In genomic region chr10:14873090-14873760, GRCh38 we compare ENCODE assay signal across 13 cellular contexts. TPM values are rescaled to one million over a fixed set of nuclear protein-coding genes. Genes with fewer than 3 reads are reported as not detected.
DNase-seq lines count a peak whose midpoint lies in the region; ATAC-seq, FAIRE-seq and TF ChIP-seq lines count a peak whose summit lies in the region.
"Had no signal": no experiment of that assay in that cellular context is flagged by ENCODE, and none has a peak within 500 bp of the region (broad histone marks: within the 10 kb centered on the region; RNA-seq: fewer than 3 reads in every experiment).

No MANE protein-coding gene starts in this region.

- ATAC-seq in GM19395 (IDR thresholded peaks at IDR 0.05; ENCODE audit: unreplicated experiment) = peak; percentile 59
- peak; percentile 47 for ATAC-seq in HG03342 (IDR thresholded peaks at IDR 0.05; ENCODE audit: unreplicated experiment)
- no peak for ATAC-seq in upper lobe of left lung (ENCODE audit: low FRiP score in 2 of 2)
- no peak for ATAC-seq in HG03045 (IDR thresholded peaks at IDR 0.05; ENCODE audit: unreplicated experiment)
- ATAC-seq: activated CD8-positive, alpha-beta memory T cell treated with anti-CD3 and anti-CD28 coated beads, Interleukin-2, amount 10 ng/mL, durations not matched to agents 7 days and 5 days; body of pancreas had no signal

- H3K27ac ChIP-seq in upper lobe of left lung (no peak overlapping the region), esophagus squamous epithelium (no peak overlapping the region)
- H3K27ac ChIP-seq: body of pancreas, stomach had no signal

- 64 to 69% methylated on average over 2 of the region's 2 CpGs for whole genome bisulfite sequencing in upper lobe of left lung, 2 donors
- 41 to 53% methylated on average over 2 of the region's 2 CpGs for WGBS in esophagus squamous epithelium, 2 donors

- FAIRE-seq in bronchial epithelial cell (lab: Jason Lieb, UNC) = no peak

- TF ChIP-seq EP300 in upper lobe of left lung (IDR thresholded peaks at IDR 0.05) = no peak

- TF ChIP-seq POLR2A in upper lobe of left lung (IDR thresholded peaks at IDR 0.05) (no peak), esophagus squamous epithelium (IDR thresholded peaks at IDR 0.05) (no peak)

- H3K27me3 ChIP-seq in bronchial epithelial cell (ENCODE audit: control insufficient read depth, insufficient read depth, low read length) (no peaks in the 10 kb centered on the region), upper lobe of left lung (no peaks in the 10 kb centered on the region), esophagus squamous epithelium (no peaks in the 10 kb centered on the region)
- H3K27me3 ChIP-seq: body of pancreas, stomach had no signal

- no peaks in the 10 kb centered on the region for H3K9me3 ChIP-seq in upper lobe of left lung
- no peaks in the 10 kb centered on the region for H3K9me3 ChIP-seq in esophagus squamous epithelium
- H3K9me3 ChIP-seq: body of pancreas, stomach had no signal

- in situ Hi-C loops in ACHN (cut with HindIII; ENCODE audit: low pct_ligation_motif_present, low pct_unique_long_range_greater_than_20kb, low sequenced_read_pairs) = no loop called here

- DNase-seq in ACHN = peak; percentile 25
- DNase-seq in bronchial epithelial cell (ENCODE audit: low read depth) = peak; percentile 57
- DNase-seq in SIG-M5 (lab: John Stamatoyannopoulos, UW) = no peak
- no peak for DNase-seq in upper lobe of left lung
- DNase-seq in esophagus squamous epithelium (lab: John Stamatoyannopoulos, UW) = no peak
- DNase-seq: activated CD8-positive, alpha-beta memory T cell treated with anti-CD3 and anti-CD28 coated beads, Interleukin-2, amount 10 ng/mL, durations not matched to agents 7 days and 5 days; body of pancreas; GDM1; NCI-H2171; stomach had no signal

- H3K4me3 ChIP-seq in bronchial epithelial cell (ENCODE audit: low read depth, low read length) (no peak overlapping the region), upper lobe of left lung (no peak overlapping the region), esophagus squamous epithelium (no peak overlapping the region)
- H3K4me3 ChIP-seq: body of pancreas, stomach had no signal

- intact Hi-C loops in esophagus squamous epithelium (cut with DNase I) = loop anchor here (10.0 kb wide), 1 partner anchor 82 kb away; the partner anchor contains the start of genes DCLRE1C and MEIG1

- H3K36me3 ChIP-seq in bronchial epithelial cell (ENCODE audit: control insufficient read depth, insufficient read depth, low read length) = no peaks in the 10 kb centered on the region
- peaks cover 6 to 18% (median 14%) of the 10 kb centered on the region in 4 donors for H3K36me3 ChIP-seq in upper lobe of left lung
- H3K36me3 ChIP-seq in esophagus squamous epithelium = peaks cover 0 to 33% (median 9%) of the 10 kb centered on the region in 3 donors

- TF ChIP-seq CTCF in bronchial epithelial cell (IDR thresholded peaks at IDR 0.05; ENCODE audit: insufficient read depth, low read length, severe bottlenecking) (no peak), upper lobe of left lung (IDR thresholded peaks at IDR 0.05) (no peak), esophagus squamous epithelium (IDR thresholded peaks at IDR 0.05) (no peak)

- H3K4me1 ChIP-seq in upper lobe of left lung = peaks cover 7 to 17% (median 9%) of the 10 kb centered on the region in 4 donors
- H3K4me1 ChIP-seq in esophagus squamous epithelium = peaks cover 0 to 15% (median 10%) of the 10 kb centered on the region in 3 donors

RNA-seq across cellular contexts. Expression of gene SUV39H2, which starts 5.4 kb away (rescaled TPM):
- total RNA-seq in bronchial epithelial cell (6.1 and 7.4 TPM in 2 replicates), upper lobe of left lung (1 to 10 TPM; 1.6 to 4.9 (median 3.7) TPM), esophagus squamous epithelium (10 to 100 TPM in 1 of 4 donors, 1 to 10 TPM in 3; 5.6 to 13.2 (median 8.9) TPM)

RNA-seq across cellular contexts. Expression of gene HSPA14, which starts 35.1 kb away (rescaled TPM):
- total RNA-seq in bronchial epithelial cell (6.3 and 6.8 TPM in 2 replicates), upper lobe of left lung (10 to 100 TPM in 2 of 6 donors, 1 to 10 TPM in 4; 4.3 to 14.7 (median 9.4) TPM), esophagus squamous epithelium (10 to 100 TPM; 12.5 to 21.4 (median 13.1) TPM)

RNA-seq across cellular contexts. Expression of gene MSANTD7, which starts 35.1 kb away (rescaled TPM):
- total RNA-seq in bronchial epithelial cell (21.4 and 21.6 TPM in 2 replicates), upper lobe of left lung (10 to 100 TPM in 1 of 6 donors, 1 to 10 TPM in 5; 5.9 to 13.9 (median 7.5) TPM), esophagus squamous epithelium (1 to 10 TPM; 7.3 to 9.2 (median 8.2) TPM)

RNA-seq across cellular contexts. Expression of gene CDNF, which starts 35.4 kb away (rescaled TPM):
- total RNA-seq in bronchial epithelial cell (0.79 and 1.3 TPM in 2 replicates), upper lobe of left lung (10 to 100 TPM in 1 of 6 donors, 1 to 10 TPM in 3, under 1 TPM in 2; 0.89 to 34.6 (median 1.7) TPM), esophagus squamous epithelium (1 to 10 TPM in 2 of 4 donors, not detected in 2; 1.1 to 1.3 TPM)

Comparison
In these comparisons a context has a peak if more than half of its experiments do, and no peak if none do; other contexts are left out.
1. DNase-seq: peak in ACHN (single experiment) and bronchial epithelial cell (single experiment); none in SIG-M5 (single experiment), upper lobe of left lung (0 of 2) and esophagus squamous epithelium (single experiment).
2. ATAC-seq: peak in GM19395 (single experiment) and HG03342 (single experiment); none in upper lobe of left lung (0 of 2) and HG03045 (single experiment).